Comparison of ENCODE assay signal across 8 cellular contexts in genomic region chr6:99568103-99568933, GRCh38. TPM values are rescaled to one million over a fixed set of nuclear protein-coding genes. Genes with fewer than 3 reads are reported as not detected.
DNase-seq lines count a peak whose midpoint lies in the region; ATAC-seq, FAIRE-seq and TF ChIP-seq lines count a peak whose summit lies in the region.

A gene with protein sequence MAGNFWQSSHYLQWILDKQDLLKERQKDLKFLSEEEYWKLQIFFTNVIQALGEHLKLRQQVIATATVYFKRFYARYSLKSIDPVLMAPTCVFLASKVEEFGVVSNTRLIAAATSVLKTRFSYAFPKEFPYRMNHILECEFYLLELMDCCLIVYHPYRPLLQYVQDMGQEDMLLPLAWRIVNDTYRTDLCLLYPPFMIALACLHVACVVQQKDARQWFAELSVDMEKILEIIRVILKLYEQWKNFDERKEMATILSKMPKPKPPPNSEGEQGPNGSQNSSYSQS (minus strand): TSS chr6:99568660. CDS start chr6:99568527, 133 bp downstream.

- ATAC-seq in A549 = peak; percentile 100
- peak; percentile 99 for ATAC-seq in GM18861 (IDR thresholded peaks at IDR 0.05; ENCODE audit: unreplicated experiment)
- peak; percentile 99 for ATAC-seq in HG03097 (IDR thresholded peaks at IDR 0.05; ENCODE audit: low FRiP score, unreplicated experiment)

- peak within 1 kb of the TSS; percentile 85 for H2AFZ ChIP-seq in mammary epithelial cell (ENCODE audit: low read depth, low read length)

- H3K4me2 ChIP-seq in A549 (peak within 1 kb of the TSS; percentile 86), mammary epithelial cell (ENCODE audit: insufficient read depth, low read depth, low read length) (peak within 1 kb of the TSS; percentile 89)

- peak within 1 kb of the TSS; percentile 63 to 97 for H3K27ac ChIP-seq in A549
- peak within 1 kb of the TSS; percentile 88 for H3K27ac ChIP-seq in WERI-Rb-1
- peak within 1 kb of the TSS; percentile 88 for H3K27ac ChIP-seq in mammary epithelial cell (ENCODE audit: insufficient read depth, low read depth, low read length)
- peak within 1 kb of the TSS; percentile 68 to 91 for H3K27ac ChIP-seq in small intestine (ENCODE audit: low read depth in 1 of 2, low read length in 1 of 2)

- in situ Hi-C loops in mammary epithelial cell (cut with MboI; ENCODE audit: low sequenced_read_pairs in 2 of 2) = no loop called here

- CTCF ChIA-PET in A549 (lab: Yijun Ruan, JAX) (interaction anchor here (1.5 to 1.7 kb wide), 2 partner anchors 20 to 46 kb away, joined by 6 read pairs; no protein-coding TSS in a partner anchor), mammary epithelial cell (lab: Charles Lee; ENCODE audit: low non-redundant PET) (no interaction called here)

- no peak for TF ChIP-seq EP300 in A549 (IDR thresholded peaks at IDR 0.05)

- BruUV-seq in mammary epithelial cell (replicated peaks; lab: Mats Ljungman, UMichigan) = no TSS peak

- H3K4me3 ChIP-seq in A549 = peak within 1 kb of the TSS; percentile 68
- H3K4me3 ChIP-seq in WERI-Rb-1 (ENCODE audit: low read depth, low read length) = peak within 1 kb of the TSS; percentile 74
- H3K4me3 ChIP-seq in mammary epithelial cell (replicated peaks in 1 of 3; ENCODE audit: insufficient read depth in 1 of 3, low read depth in 2 of 3, low read length in 3 of 3) = peak within 1 kb of the TSS; percentile 73 to 92 (median 80)
- peak within 1 kb of the TSS; percentile 80 to 97 for H3K4me3 ChIP-seq in small intestine (ENCODE audit: low read depth in 1 of 2, low read length in 2 of 2)

- no peaks in the 10 kb centered on the region for H3K27me3 ChIP-seq in WERI-Rb-1 (ENCODE audit: insufficient read depth, low read depth, severe bottlenecking)
- H3K27me3 ChIP-seq in mammary epithelial cell (ENCODE audit: insufficient read depth, low read length) = no peaks in the 10 kb centered on the region
- H3K27me3 ChIP-seq in small intestine (ENCODE audit: control insufficient read depth in 2 of 2, insufficient read depth in 2 of 2, low read length in 2 of 2) = no peaks in the 10 kb centered on the region

- TF ChIP-seq POLR2A in A549 (IDR thresholded peaks at IDR 0.05; ENCODE audit: low read length) = peak; percentile 53

- TF ChIP-seq CTCF in A549 (IDR thresholded peaks at IDR 0.05) = no peak
- no peak for TF ChIP-seq CTCF in WERI-Rb-1 (IDR thresholded peaks at IDR 0.05; ENCODE audit: low read depth, low read length)
- TF ChIP-seq CTCF in mammary epithelial cell (conservative IDR thresholded peaks at IDR 0.05 in 1 of 2, IDR thresholded peaks at IDR 0.05 in 1 of 2; ENCODE audit: extremely low read depth in 1 of 2, insufficient read depth in 1 of 2, low read depth in 1 of 2, low read length in 2 of 2) = no peak

- peaks cover 4% of the 10 kb centered on the region for H3K36me3 ChIP-seq in WERI-Rb-1
- H3K36me3 ChIP-seq in mammary epithelial cell (ENCODE audit: insufficient read depth, low read length) = no peaks in the 10 kb centered on the region
- no peaks in the 10 kb centered on the region for H3K36me3 ChIP-seq in small intestine (ENCODE audit: control insufficient read depth in 2 of 2, insufficient read depth in 2 of 2, low read length in 2 of 2)

- peaks cover 51% of the 10 kb centered on the region for H3K79me2 ChIP-seq in mammary epithelial cell (ENCODE audit: insufficient read depth, low read length)

- FAIRE-seq in A549 (lab: Jason Lieb, UNC) (no peak), small intestine (lab: Jason Lieb, UNC) (no peak)

- dilution Hi-C loops in mammary epithelial cell (cut with HindIII; ENCODE audit: low sequenced_read_pairs) = no loop called here

- no peak for TF ChIP-seq RAD21 in A549 (conservative IDR thresholded peaks at IDR 0.05 in 1 of 2, IDR thresholded peaks at IDR 0.05 in 1 of 2)

- DNase-seq in A549 (ENCODE audit: low read depth in 1 of 2, low spot score in 1 of 2) (peak; percentile 87 to 97), NCI-H2171 treated with DMSO at 0.1 percent for 48 hours (lab: John Stamatoyannopoulos, UW) (peak; percentile 98), WERI-Rb-1 (peak; percentile 95), mammary epithelial cell (peak; percentile 95), iPS-NIHi11 (ENCODE audit: low spot score) (peak; percentile 94), small intestine (peak; percentile 96)

- WGBS in A549 (ENCODE audit: missing lambda C conversion rate) = 0% methylated on average over 18 of the region's 64 CpGs
- WGBS in mammary epithelial cell (ENCODE audit: low coverage, missing lambda C conversion rate) = under 1% methylated on average over 33 of the region's 64 CpGs
- WGBS in small intestine, 3 donors = 0 to 1% (median 0%) methylated on average over 64 of the region's 64 CpGs

- H3K9ac ChIP-seq in mammary epithelial cell (ENCODE audit: insufficient read depth, low read length) = peak within 1 kb of the TSS; percentile 92

- intact Hi-C loops in mammary epithelial cell (cut with micrococcal nuclease) = loop anchor here (5.0 to 10.0 kb wide), 2 partner anchors 46 to 104 kb away; no protein-coding TSS in a partner anchor

- peaks cover 16% of the 10 kb centered on the region for H3K4me1 ChIP-seq in A549
- peaks cover 4% of the 10 kb centered on the region for H3K4me1 ChIP-seq in mammary epithelial cell (ENCODE audit: insufficient read depth, low read length)
- H3K4me1 ChIP-seq in small intestine (ENCODE audit: control insufficient read depth in 2 of 2, insufficient read depth in 1 of 2, low read depth in 1 of 2, low read length in 1 of 2) = no peaks in the 10 kb centered on the region

- H3K9me3 ChIP-seq in A549 (no peaks in the 10 kb centered on the region), WERI-Rb-1 (ENCODE audit: severe bottlenecking) (no peaks in the 10 kb centered on the region), mammary epithelial cell (replicated peaks; ENCODE audit: insufficient read depth, low read length) (no peaks in the 10 kb centered on the region), small intestine (ENCODE audit: control insufficient read depth, low read depth) (no peaks in the 10 kb centered on the region)

- POLR2A ChIA-PET in A549 (lab: Yijun Ruan, JAX) = interaction anchor here (0.6 to 1.4 kb wide), 15 partner anchors 9 to 175 kb away, joined by 3 to 9 read pairs (median 4); partner anchors contain the start of genes COQ3, PNISR and USP45

- no peaks in the 10 kb centered on the region for H4K20me1 ChIP-seq in mammary epithelial cell (ENCODE audit: insufficient read depth, low read length)

TF ChIP-seq in A549, 52 proteins besides CTCF, POLR2A, EP300 and RAD21 (continues in another document):
- TF ChIP-seq GATA3 (IDR thresholded peaks at IDR 0.05; ENCODE audit: borderline replicate concordance) (peak; percentile 36; the same call in 1 of the 2 replicates), MAZ (IDR thresholded peaks at IDR 0.05; ENCODE audit: borderline replicate concordance, low read depth, low read length) (peak; percentile 79; the same call in 1 of the 2 replicates), JUNB (IDR thresholded peaks at IDR 0.05) (no peak), NR3C1 (IDR thresholded peaks at IDR 0.05) (no peak), RCOR1 (IDR thresholded peaks at IDR 0.05; ENCODE audit: low read depth, low read length) (no peak), MAFK (IDR thresholded peaks at IDR 0.05; ENCODE audit: partially characterized antibody) (peak; percentile 42), ZFP36 (IDR thresholded peaks at IDR 0.05; ENCODE audit: borderline replicate concordance, partially characterized antibody) (no peak), HDAC2 (IDR thresholded peaks at IDR 0.05) (no peak), CBX2 (IDR thresholded peaks at IDR 0.05; ENCODE audit: borderline replicate concordance, low read depth) (no peak), EHMT2 (IDR thresholded peaks at IDR 0.05; ENCODE audit: low read depth) (no peak), PBX3 (IDR thresholded peaks at IDR 0.05) (0 out of 2 replicates have a peak, but pooled peaks have one; percentile 12), PHF8 (IDR thresholded peaks at IDR 0.05; ENCODE audit: borderline replicate concordance, low read depth) (peak; percentile 79), JUN (IDR thresholded peaks at IDR 0.05) (peak; percentile 19 to 83; a peak in 3 of 5 replicates)
- TF ChIP-seq, protein P1, sequence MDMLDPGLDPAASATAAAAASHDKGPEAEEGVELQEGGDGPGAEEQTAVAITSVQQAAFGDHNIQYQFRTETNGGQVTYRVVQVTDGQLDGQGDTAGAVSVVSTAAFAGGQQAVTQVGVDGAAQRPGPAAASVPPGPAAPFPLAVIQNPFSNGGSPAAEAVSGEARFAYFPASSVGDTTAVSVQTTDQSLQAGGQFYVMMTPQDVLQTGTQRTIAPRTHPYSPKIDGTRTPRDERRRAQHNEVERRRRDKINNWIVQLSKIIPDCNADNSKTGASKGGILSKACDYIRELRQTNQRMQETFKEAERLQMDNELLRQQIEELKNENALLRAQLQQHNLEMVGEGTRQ (IDR thresholded peaks at IDR 0.05) = no peak

RNA-seq across cellular contexts. Expression of the gene that starts here (rescaled TPM):
- polyA plus RNA-seq in A549 (2011; rRNA removed) = 60.3 and 66.0 TPM in 2 replicates
- polyA plus RNA-seq in A549 (2012; cell fraction: cytosol; rRNA removed) = 11.9 and 14.0 TPM in 2 replicates
- 4.0 and 7.5 TPM in 2 replicates for polyA plus RNA-seq in A549 (2012; cell fraction: nucleus; rRNA removed)
- 43.6 to 46.9 TPM (median 44.1 TPM) in 3 replicates for polyA plus RNA-seq in A549 (2017; fragmentation: RNase III; extraction: RNeasy Plus Mini Kit Qiagen cat#74134 plus additional on column Dnase treatment)
- polyA minus RNA-seq in A549 (2011; rRNA and poly(A)+ RNA removed) = 29.1 and 31.1 TPM in 2 replicates
- total RNA-seq in mammary epithelial cell = 100 to 1,000 TPM in 1 of 2 donors, 10 to 100 TPM in 1; 79.3 to 130 TPM
- polyA plus RNA-seq in mammary epithelial cell = 54.5 TPM
- 55.3 TPM for polyA minus RNA-seq in mammary epithelial cell
- polyA plus RNA-seq in small intestine = 10 to 100 TPM; 40.4 to 55.0 (median 45.1) TPM

Comparison
In these comparisons a context has a peak if more than half of its experiments do, and no peak if none do; other contexts are left out.
1. Peak in every context shown above with its lines: DNase-seq, ATAC-seq, H3K4me3 ChIP-seq and H3K27ac ChIP-seq.